ENCODE assay signal across 9 cellular contexts in genomic region chr17:45852535-45853297, GRCh38. TPM values are rescaled to one million over a fixed set of nuclear protein-coding genes. Genes with fewer than 3 reads are reported as not detected.
DNase-seq lines count a peak whose midpoint lies in the region; ATAC-seq and TF ChIP-seq lines count a peak whose summit lies in the region.
"Had no signal": no experiment of that assay in that cellular context is flagged by ENCODE, and none has a peak within 500 bp of the region (broad histone marks: within the 10 kb centered on the region; RNA-seq: fewer than 3 reads in every experiment).

No MANE protein-coding gene starts in this region.

- TF ChIP-seq POLR2A in right lobe of liver (IDR thresholded peaks at IDR 0.05), result no peak

- peak; percentile 71 to 93 (median 90) for TF ChIP-seq CTCF in right lobe of liver (IDR thresholded peaks at IDR 0.05)

- peak; percentile 54 for DNase-seq in SIG-M5 treated with dmso at 0.1 percent for 504 hours (lab: John Stamatoyannopoulos, UW; ENCODE audit: unreplicated experiment)
- DNase-seq in SIG-M5 (lab: John Stamatoyannopoulos, UW), result no peak
- peak; percentile 43 for DNase-seq in NCI-H2107 treated with DMSO at 0.1 percent for 48 hours (lab: John Stamatoyannopoulos, UW; ENCODE audit: unreplicated experiment)
- peak; percentile 30 for DNase-seq in activated CD4-positive, CD25-positive, alpha-beta regulatory T cell treated with anti-CD3 and anti-CD28 coated beads, Interleukin-2, amount 50 U/mL, for 16 hours (ENCODE audit: low read depth, low spot score)
- DNase-seq in cerebellum (ENCODE audit: low spot score), result peak; percentile 78
- peak in 2 of 3 donors; percentile 44 to 63 for DNase-seq in right lobe of liver
- peak; percentile 42 for DNase-seq in stimulated activated CD8-positive, alpha-beta memory T cell treated with anti-CD3 and anti-CD28 coated beads, Interleukin-15, amount 100 ng/mL, for 1 hour (ENCODE audit: low read depth)

- no peak overlapping the region for H3K4me3 ChIP-seq in right lobe of liver

- 11% methylated on average over 11 of the region's 12 CpGs for WGBS in right lobe of liver (ENCODE audit: insufficient coverage, low coverage, low lambda C conversion rate, missing lambda C conversion rate)

- intact Hi-C loops in right lobe of liver (cut with DNase I), result no loop called here

- H3K4me1 ChIP-seq in right lobe of liver, result no peaks in the 10 kb centered on the region

- H3K27me3 ChIP-seq in right lobe of liver, result no peaks in the 10 kb centered on the region

- H3K9me3 ChIP-seq in right lobe of liver, result no peaks in the 10 kb centered on the region

- H3K27ac ChIP-seq in right lobe of liver, result no peak overlapping the region

- peak; percentile 45 to 79 (median 72) for ATAC-seq in right lobe of liver
- no peak for ATAC-seq in GM21423 (IDR thresholded peaks at IDR 0.05; ENCODE audit: unreplicated experiment)

- no peaks in the 10 kb centered on the region for H3K36me3 ChIP-seq in right lobe of liver

RNA-seq across cellular contexts. Expression of gene SPPL2C, which starts 8.0 kb away (rescaled TPM):
- total RNA-seq in cerebellum (0.18 TPM), right lobe of liver (not detected)
- total RNA-seq: lower leg skin had no signal

RNA-seq across cellular contexts. Expression of gene MAPT, which starts 41.6 kb away (rescaled TPM):
- 90.3 TPM for total RNA-seq in cerebellum
- 1 to 10 TPM in 2 of 6 experiments, under 1 TPM in 4; 0.39 to 4.9 (median 0.59) TPM for total RNA-seq in right lobe of liver

Comparison
In these comparisons a context has a peak if more than half of its experiments do, and no peak if none do; other contexts are left out.
1. RNA of gene MAPT, which starts 41.6 kb away (total RNA-seq): 90.3 TPM in cerebellum (single experiment); 0.39 to 4.9 TPM in right lobe of liver; every median in the first group is over 10 times any median in the second.